In the genomic region with DNA sequence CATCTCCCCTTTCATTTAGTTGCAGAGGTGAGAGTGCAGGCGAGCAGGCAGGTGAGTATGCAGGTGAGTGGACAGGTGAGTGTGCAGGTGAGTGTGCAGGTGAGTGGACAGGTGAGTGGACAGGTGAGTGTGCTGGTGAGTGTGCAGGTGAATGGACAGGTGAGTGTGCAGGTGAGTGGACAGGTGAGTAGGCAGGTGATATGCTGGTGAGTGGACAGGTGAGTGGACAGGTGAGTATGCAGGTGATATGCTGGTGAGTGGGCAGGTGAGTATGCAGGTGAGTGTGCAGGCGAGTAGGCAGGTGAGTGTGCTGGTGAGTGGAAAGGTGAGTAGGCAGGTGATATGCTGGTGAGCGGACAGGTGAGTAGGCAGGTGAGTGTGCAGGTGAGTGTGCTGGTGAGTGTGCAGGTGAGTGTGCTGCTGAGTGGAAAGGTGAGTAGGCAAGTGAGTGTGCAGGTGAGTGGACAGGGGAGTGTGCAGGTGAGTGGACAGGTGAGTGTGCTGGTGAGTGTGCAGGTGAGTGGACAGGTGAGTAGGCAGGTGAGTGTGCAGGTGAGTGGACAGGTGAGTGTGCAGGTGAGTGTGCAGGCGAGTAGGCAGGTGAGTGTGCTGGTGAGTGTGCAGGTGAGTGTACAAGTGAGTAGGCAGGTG, we compare ENCODE assay signal across 23 cellular contexts.
A peak's percentile ranks its signal among the peaks of the same experiment; 100 is the strongest.
DNase-seq lines count a peak whose midpoint lies in the region; ATAC-seq, FAIRE-seq and TF ChIP-seq lines count a peak whose summit lies in the region.
"Had no signal": no experiment of that assay in that cellular context is flagged by ENCODE, and none has a peak within 500 bp of the region (broad histone marks: within the 10 kb centered on the region; RNA-seq: fewer than 3 reads in every experiment).

No MANE protein-coding gene starts in this region.

- DNase-seq in A549 (ENCODE audit: low read depth in 1 of 2, low spot score in 1 of 2) (no peak), K562 (ENCODE audit: extremely low read depth in 1 of 4, low spot score in 3 of 4) (no peak), neural crest cell (ENCODE audit: low read depth, low spot score) (no peak), Karpas-422 (no peak), GM13976 (ENCODE audit: low spot score) (no peak)
- DNase-seq: activated CD4-positive, alpha-beta T cell treated with anti-CD3 and anti-CD28 coated beads, Interleukin-2, amount 50 U/mL, for 4 hours; activated CD8-positive, alpha-beta memory T cell treated with anti-CD3 and anti-CD28 coated beads, Interleukin-2, amount 50 U/mL, for 4 hours; amygdala; caudate nucleus; DMS79 treated with DMSO at 0.1 percent for 48 hours; left ventricle myocardium inferior; NCI-H2107; stimulated activated CD4-positive, alpha-beta T cell treated with anti-CD3 and anti-CD28 coated beads, Interleukin-1b, Interleukin-23, amount 100 ng/mL, for 48 hours had no signal

- H3K9me2 ChIP-seq in Karpas-422 (replicated peaks; ENCODE audit: insufficient read depth, low read length) = no peaks in the 10 kb centered on the region

- peak overlapping the region; percentile 73 for H3K27ac Mint-ChIP-seq in neural crest cell (ENCODE audit: unreplicated experiment)
- H3K27ac Mint-ChIP-seq: mesothelial cell of epicardium; naive thymus-derived CD8-positive, alpha-beta T cell had no signal

- H3K4me2 ChIP-seq in A549 (no peak overlapping the region), BLaER1 (peak overlapping the region; percentile 93), K562 (ENCODE audit: insufficient read depth, low read length) (no peak overlapping the region), Karpas-422 (ENCODE audit: low read depth, low read length, poor library complexity, severe bottlenecking) (no peak overlapping the region)
- H3K4me2 ChIP-seq: hepatocyte had no signal

- H3K27me3 ChIP-seq in BLaER1 (no peaks in the 10 kb centered on the region), K562 (ENCODE audit: control insufficient read depth in 2 of 2, insufficient read depth in 2 of 2, low read length in 2 of 2) (peaks cover 2 to 25% of the 10 kb centered on the region in 2 experiments; a peak in 2 of 5 replicates), Karpas-422 (ENCODE audit: low read length) (no peaks in the 10 kb centered on the region)

- peaks cover 23% of the 10 kb centered on the region for H3K27me3 Mint-ChIP-seq in neural crest cell (ENCODE audit: low read depth)

- peaks cover 2% of the 10 kb centered on the region for H3K9me3 Mint-ChIP-seq in neural crest cell
- H3K9me3 Mint-ChIP-seq: mesothelial cell of epicardium; naive thymus-derived CD8-positive, alpha-beta T cell had no signal

- no peak overlapping the region for H3K4me3 ChIP-seq in A549
- no peak overlapping the region for H3K4me3 ChIP-seq in BLaER1
- H3K4me3 ChIP-seq in K562 = no peak overlapping the region
- no peak overlapping the region for H3K4me3 ChIP-seq in Karpas-422 (ENCODE audit: low read length)
- H3K4me3 ChIP-seq: hepatocyte, left ventricle myocardium inferior, prostate gland, thoracic aorta had no signal

- POLR2A ChIA-PET in A549 (lab: Yijun Ruan, JAX) = no interaction called here
- POLR2A ChIA-PET in K562 (lab: Yijun Ruan, JAX) = no interaction called here

- H3K36me3 ChIP-seq in BLaER1 (no peaks in the 10 kb centered on the region), K562 (ENCODE audit: control insufficient read depth, insufficient read depth, low read length) (no peaks in the 10 kb centered on the region), Karpas-422 (ENCODE audit: insufficient read depth, low read length) (no peaks in the 10 kb centered on the region)
- H3K36me3 ChIP-seq: left ventricle myocardium inferior, prostate gland, thoracic aorta had no signal

- BruUV-seq in K562 (replicated peaks; lab: Mats Ljungman, UMichigan) = no TSS peak

- intact Hi-C loops in K562 (cut with micrococcal nuclease) = no loop called here

- TF ChIP-seq CTCF in A549 (IDR thresholded peaks at IDR 0.05) = no peak
- TF ChIP-seq CTCF in K562 (IDR thresholded peaks at IDR 0.05 in 2 of 3, conservative IDR thresholded peaks at IDR 0.05 in 1 of 3; ENCODE audit: insufficient read depth in 2 of 3, low read depth in 1 of 3, low read length in 3 of 3) = no peak
- no peak for TF ChIP-seq CTCF in neural crest cell (conservative IDR thresholded peaks at IDR 0.05)
- TF ChIP-seq CTCF in GM13976 (IDR thresholded peaks at IDR 0.05; ENCODE audit: borderline replicate concordance, control extremely low read depth, extremely low read depth, insufficient read depth, missing control alignments) = no peak

- peaks cover 6% of the 10 kb centered on the region for H3K36me3 Mint-ChIP-seq in neural crest cell (ENCODE audit: low read depth)
- H3K36me3 Mint-ChIP-seq: mesothelial cell of epicardium; naive thymus-derived CD8-positive, alpha-beta T cell had no signal

- in situ Hi-C loops in K562 (cut with MboI) = no loop called here
- in situ Hi-C loops in GM13976 (cut with MboI; ENCODE audit: low sequenced_read_pairs, unreplicated experiment) = no loop called here

- no peak for TF ChIP-seq RAD21 in A549 (conservative IDR thresholded peaks at IDR 0.05 in 1 of 2, IDR thresholded peaks at IDR 0.05 in 1 of 2)
- TF ChIP-seq RAD21 in K562 (CRISPR knock-in tag; conservative IDR thresholded peaks at IDR 0.05 in 1 of 2, IDR thresholded peaks at IDR 0.05 in 1 of 2) = no peak

- H3K4me1 ChIP-seq in A549 (no peaks in the 10 kb centered on the region), BLaER1 (peaks cover 86% of the 10 kb centered on the region), K562 (replicated peaks in 1 of 2; ENCODE audit: control insufficient read depth in 2 of 2, insufficient read depth in 2 of 2, low read length in 2 of 2) (no peaks in the 10 kb centered on the region), Karpas-422 (ENCODE audit: low read length) (peaks cover 15% of the 10 kb centered on the region)
- H3K4me1 ChIP-seq: left ventricle myocardium inferior, prostate gland had no signal

- H3K9me1 ChIP-seq in K562 (ENCODE audit: control insufficient read depth, insufficient read depth, low read length) = no peaks in the 10 kb centered on the region

- TF ChIP-seq POLR2A in A549 (IDR thresholded peaks at IDR 0.05; ENCODE audit: low read length) (0 out of 2 replicates have a peak, but pooled peaks have one; percentile 1), K562 (conservative IDR thresholded peaks at IDR 0.05) (no peak)

- H3K79me2 ChIP-seq in K562 (ENCODE audit: control insufficient read depth, insufficient read depth, low read length) (no peaks in the 10 kb centered on the region), Karpas-422 (ENCODE audit: low read length) (no peaks in the 10 kb centered on the region)
- H3K79me2 ChIP-seq: hepatocyte had no signal

- CTCF ChIA-PET in A549 (lab: Yijun Ruan, JAX) = no interaction called here
- CTCF ChIA-PET in K562 (lab: Yijun Ruan, JAX; ENCODE audit: low intra/inter-chr PET ratio) = no interaction called here

- H2AFZ ChIP-seq in K562 (ENCODE audit: low read depth, low read length) = no peak overlapping the region
- no peak overlapping the region for H2AFZ ChIP-seq in Karpas-422 (ENCODE audit: low read length)
- H2AFZ ChIP-seq: hepatocyte had no signal

- H4K20me1 ChIP-seq in BLaER1 = peaks cover under 1% of the 10 kb centered on the region; the same call in 1 of the 2 replicates
- 0 out of 2 replicates have a peak, but pooled peaks cover 4% of the 10 kb centered on the region for H4K20me1 ChIP-seq in K562 (replicated peaks; ENCODE audit: control insufficient read depth, insufficient read depth, low read length)
- no peaks in the 10 kb centered on the region for H4K20me1 ChIP-seq in Karpas-422 (ENCODE audit: insufficient read depth, low read depth, low read length)

- peak overlapping the region; percentile 72 for H3K4me3 Mint-ChIP-seq in neural crest cell
- H3K4me3 Mint-ChIP-seq: mesothelial cell of epicardium; naive thymus-derived CD8-positive, alpha-beta T cell had no signal

- H3K9ac ChIP-seq in BLaER1 = no peak overlapping the region
- H3K9ac ChIP-seq in K562 (ENCODE audit: insufficient read depth in 1 of 2, low read depth in 2 of 2, low read length in 2 of 2) = no peak overlapping the region
- H3K9ac ChIP-seq in Karpas-422 (ENCODE audit: low read length) = no peak overlapping the region

- TF ChIP-seq EP300 in A549 (IDR thresholded peaks at IDR 0.05) (no peak), K562 (IDR thresholded peaks at IDR 0.05; ENCODE audit: low read length) (no peak)

- H3K4me1 Mint-ChIP-seq in neural crest cell = peaks cover 16% of the 10 kb centered on the region
- H3K4me1 Mint-ChIP-seq: mesothelial cell of epicardium had no signal

- FAIRE-seq in A549 (lab: Jason Lieb, UNC) = no peak
- no peak for FAIRE-seq in K562 (lab: Jason Lieb, UNC)
- FAIRE-seq: endothelial cell of umbilical vein, GM19239 had no signal

- H3K9me3 ChIP-seq in A549 = no peaks in the 10 kb centered on the region
- H3K9me3 ChIP-seq in BLaER1 = no peaks in the 10 kb centered on the region
- H3K9me3 ChIP-seq in K562 (replicated peaks; ENCODE audit: control insufficient read depth, insufficient read depth, low read depth, low read length) = no peaks in the 10 kb centered on the region
- no peaks in the 10 kb centered on the region for H3K9me3 ChIP-seq in Karpas-422 (ENCODE audit: low read length)
- H3K9me3 ChIP-seq: left ventricle myocardium inferior, prostate gland, thoracic aorta had no signal

- 14% methylated on average over 4 of the region's 4 CpGs for WGBS in A549 (ENCODE audit: missing lambda C conversion rate)
- WGBS in K562 (ENCODE audit: insufficient coverage, low coverage, missing lambda C conversion rate) = 0% methylated on average over 4 of the region's 4 CpGs

- ATAC-seq in A549 = no peak
- ATAC-seq in K562 = no peak
- no peak for ATAC-seq in GM18909 (IDR thresholded peaks at IDR 0.05; ENCODE audit: poor library complexity, unreplicated experiment)
- ATAC-seq: naive thymus-derived CD8-positive, alpha-beta T cell; SK-N-SH treated with all-trans-retinoic acid at 6 μM for 48 hours had no signal

- H3K27ac ChIP-seq in A549 = no peak overlapping the region
- no peak overlapping the region for H3K27ac ChIP-seq in BLaER1
- H3K27ac ChIP-seq in K562 (ENCODE audit: extremely low read depth, low read depth, low read length) = no peak overlapping the region
- H3K27ac ChIP-seq in Karpas-422 (ENCODE audit: low read length) = no peak overlapping the region
- H3K27ac ChIP-seq: hepatocyte, left ventricle myocardium inferior, prostate gland, thoracic aorta had no signal

TF ChIP-seq in A549, 52 proteins besides CTCF, POLR2A, EP300 and RAD21 (continues in another document):
- no peak for TF ChIP-seq HOXB5 (CRISPR knock-in tag; IDR thresholded peaks at IDR 0.05)
- TF ChIP-seq HDAC2 (IDR thresholded peaks at IDR 0.05) = no peak
- TF ChIP-seq CHD4 (IDR thresholded peaks at IDR 0.05; ENCODE audit: borderline replicate concordance) = no peak

TF ChIP-seq in K562, 482 proteins besides CTCF, POLR2A, EP300 and RAD21 (continues in another document):
- peak; percentile 86 for TF ChIP-seq ZEB2 (IDR thresholded peaks at IDR 0.05)
- TF ChIP-seq CCAR2 (IDR thresholded peaks at IDR 0.05; ENCODE audit: low read depth, low read length) = no peak

Comparison
In these comparisons a context has a peak if more than half of its experiments do, and no peak if none do; other contexts are left out.
1. Of the 35 proteins assayed by ChIP-seq in both K562 and A549: peak only in K562: none; only in A549: POLR2A; in both: none; in neither: 34.